Comparison of ENCODE assay signal across 18 cellular contexts in the genomic region with DNA sequence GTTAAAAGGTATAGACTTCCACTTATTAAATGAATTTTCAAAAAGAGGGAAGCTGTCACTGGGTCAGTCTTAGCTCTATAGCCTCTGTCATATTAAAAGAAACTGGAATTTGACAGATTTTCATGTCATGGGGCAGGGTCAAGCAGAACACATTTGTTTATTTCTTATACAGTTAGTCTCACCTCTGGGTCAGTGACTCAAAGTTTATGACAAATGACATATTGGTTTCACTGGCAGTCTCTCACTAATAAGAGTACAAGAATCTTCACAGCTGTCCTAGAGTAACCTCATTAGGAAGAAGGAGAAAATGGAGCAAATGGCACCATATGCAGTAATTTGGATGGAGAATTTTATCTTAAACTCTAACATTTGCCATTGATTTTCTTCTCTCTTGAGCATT.
DNase-seq lines count a peak whose midpoint lies in the region; ATAC-seq and TF ChIP-seq lines count a peak whose summit lies in the region.
"Had no signal": no experiment of that assay in that cellular context is flagged by ENCODE, and none has a peak within 500 bp of the region (broad histone marks: within the 10 kb centered on the region; RNA-seq: fewer than 3 reads in every experiment).

No MANE protein-coding gene starts in this region.

- peaks cover 8% of the 10 kb centered on the region for H3K4me1 ChIP-seq in fibroblast of lung (ENCODE audit: control insufficient read depth, extremely low read depth, insufficient read depth, low read length)

- no peak for TF ChIP-seq CTCF in fibroblast of lung (conservative IDR thresholded peaks at IDR 0.05 in 1 of 2, IDR thresholded peaks at IDR 0.05 in 1 of 2; ENCODE audit: low read depth in 1 of 2, low read length in 2 of 2)

- DNase-seq in A172 (ENCODE audit: low spot score) (peak; percentile 16), EL (peak; percentile 51), LHCN-M2 (ENCODE audit: low read depth) (peak; percentile 53), fibroblast of lung (ENCODE audit: low read depth in 2 of 2) (peak; percentile 40 to 64), foreskin melanocyte (no peak)
- DNase-seq: ACHN, AML-193, GOT3, MV-4-11, NCI-H1417, NCI-H187 treated with DMSO at 0.1 percent for 48 hours, NCI-H69, SHP77 treated with DMSO at 0.1 percent for 48 hours had no signal

- H3K27ac ChIP-seq in fibroblast of lung (ENCODE audit: insufficient read depth, low read length) = no peak overlapping the region
- H3K27ac ChIP-seq: HL-60 had no signal

- peaks cover 9% of the 10 kb centered on the region for H3K36me3 ChIP-seq in fibroblast of lung (ENCODE audit: control insufficient read depth, insufficient read depth, low read length)

- no peaks in the 10 kb centered on the region for H4K20me1 ChIP-seq in fibroblast of lung (ENCODE audit: control insufficient read depth, extremely low read depth, insufficient read depth, low read length)

- no peak overlapping the region for H3K9ac ChIP-seq in fibroblast of lung (ENCODE audit: insufficient read depth, low read length)

- no peaks in the 10 kb centered on the region for H3K79me2 ChIP-seq in fibroblast of lung (ENCODE audit: control insufficient read depth, insufficient read depth, low read length)

- H3K9me3 ChIP-seq in fibroblast of lung (ENCODE audit: control insufficient read depth, insufficient read depth, low read depth, low read length) = no peaks in the 10 kb centered on the region

- H3K27me3 ChIP-seq in fibroblast of lung (ENCODE audit: control insufficient read depth, insufficient read depth, low read length) = no peaks in the 10 kb centered on the region

- no peak overlapping the region for H3K4me2 ChIP-seq in fibroblast of lung (ENCODE audit: extremely low read depth, insufficient read depth, low read length)

- no peak for ATAC-seq in GM18502 (IDR thresholded peaks at IDR 0.05; ENCODE audit: poor library complexity, unreplicated experiment)
- ATAC-seq in HG03039 (IDR thresholded peaks at IDR 0.05; ENCODE audit: unreplicated experiment) = no peak
- no peak for ATAC-seq in HG03139 (IDR thresholded peaks at IDR 0.05; ENCODE audit: unreplicated experiment)
- ATAC-seq: SK-N-SH treated with all-trans-retinoic acid at 6 μM for 48 hours had no signal

- H3K4me3 ChIP-seq in fibroblast of lung (replicated peaks in 1 of 4; ENCODE audit: control extremely low read depth in 1 of 4, insufficient read depth in 1 of 4, low read depth in 3 of 4, low read length in 4 of 4) = no peak overlapping the region

- no peak overlapping the region for H2AFZ ChIP-seq in fibroblast of lung (ENCODE audit: low read length)
